Comparison of ENCODE assay signal across 17 cellular contexts in genomic region chr10:14431868-14432267, GRCh38.
"Had no signal": no experiment of that assay in that cellular context is flagged by ENCODE, and none has a peak within 500 bp of the region (broad histone marks: within the 10 kb centered on the region; RNA-seq: fewer than 3 reads in every experiment).

No MANE protein-coding gene starts in this region.

- H3K4me2 ChIP-seq: SK-N-SH had no signal

- DNase-seq: KBM-7, MV-4-11, NCI-H1048, NCI-H1105, NCI-H1417, NCI-H1436 treated with DMSO at 0.1 percent for 48 hours, NCI-H1694, NCI-H187 treated with DMSO at 0.1 percent for 48 hours, NCI-H2029 treated with DMSO at 0.1 percent for 48 hours, NCI-H2171 treated with DMSO at 0.1 percent for 48 hours, NCI-H345, NCI-H446 treated with DMSO at 0.1 percent for 48 hours, NCI-H510A treated with DMSO at 0.1 percent for 48 hours, NCI-H526, Right ventricle myocardium superior, RPMI8226, SK-N-SH had no signal

- H3K9ac ChIP-seq: SK-N-SH had no signal

- H3K9me3 ChIP-seq: SK-N-SH had no signal
